22 cellular contexts compared by ENCODE assay signal in genomic region chr12:131631230-131631629, GRCh38.
A peak's percentile ranks its signal among the peaks of the same experiment; 100 is the strongest.
DNase-seq lines count a peak whose midpoint lies in the region; ATAC-seq, FAIRE-seq and TF ChIP-seq lines count a peak whose summit lies in the region.
"Had no signal": no experiment of that assay in that cellular context is flagged by ENCODE, and none has a peak within 500 bp of the region (broad histone marks: within the 10 kb centered on the region; RNA-seq: fewer than 3 reads in every experiment).

No MANE protein-coding gene starts in this region.

- H3K9ac ChIP-seq in endodermal cell (ENCODE audit: extremely low read depth, low read length, poor library complexity, severe bottlenecking) (no peak overlapping the region), neural progenitor cell (no peak overlapping the region)
- H3K9ac ChIP-seq: BLaER1 treated with 17β-estradiol and CSF1 and Interleukin-3, amounts not matched to agents 10 nM and 100 nM; GM23248 had no signal

- H3K4me3 ChIP-seq in HEK293 (ENCODE audit: low read depth, low read length) (no peak overlapping the region), endodermal cell (ENCODE audit: low read length) (no peak overlapping the region), neural progenitor cell (no peak overlapping the region)
- H3K4me3 ChIP-seq: A549; BLaER1 treated with 17β-estradiol and CSF1 and Interleukin-3, amounts not matched to agents 10 nM and 100 nM; GM23248; HAP-1 had no signal

- no peaks in the 10 kb centered on the region for H3K27me3 Mint-ChIP-seq in endodermal cell (ENCODE audit: insufficient read depth)
- H3K27me3 Mint-ChIP-seq in natural killer cell treated with Interleukin-12 subunit alpha and Interleukin-12 subunit beta and Interleukin-15 and Interleukin-18, amount 100 ng/mL, for 72 hours, result peaks cover 0 to 13% of the 10 kb centered on the region in 2 donors
- H3K27me3 Mint-ChIP-seq in neural progenitor cell (ENCODE audit: insufficient read depth, low read depth), result peaks cover 3% of the 10 kb centered on the region
- peaks cover 24% of the 10 kb centered on the region for H3K27me3 Mint-ChIP-seq in chondrocyte (ENCODE audit: low read depth)

- 89 to 92% methylated on average over 1 to 2 of the region's 3 CpGs for WGBS in endodermal cell (ENCODE audit: insufficient coverage in 1 of 2, insufficient read length in 1 of 2), 2 experiments

- H2AFZ ChIP-seq in neural progenitor cell (replicated peaks), result no peak overlapping the region
- H2AFZ ChIP-seq: GM23248 had no signal

- peak; percentile 16 for DNase-seq in endodermal cell
- no peak for DNase-seq in natural killer cell treated with Interleukin-12 subunit alpha and Interleukin-12 subunit beta and Interleukin-15 and Interleukin-18, amount 100 ng/mL, for 72 hours (ENCODE audit: low spot score)
- DNase-seq in neural progenitor cell (ENCODE audit: low spot score), result no peak
- no peak for DNase-seq in H54 (ENCODE audit: insufficient read length, low spot score)
- DNase-seq in chondrocyte (ENCODE audit: low spot score), result no peak
- DNase-seq: 8988T; ACHN; AML-193; BE2C; Calu3; CD4-positive, alpha-beta memory T cell; COR-L47; DMS53; DMS79 treated with DMSO at 0.1 percent for 48 hours; GF-D8; GM23248 had no signal

- H3K9me3 Mint-ChIP-seq in endodermal cell (peaks cover 1% of the 10 kb centered on the region), neural progenitor cell (peaks cover 3% of the 10 kb centered on the region), chondrocyte (ENCODE audit: low read depth) (no peaks in the 10 kb centered on the region)
- H3K9me3 Mint-ChIP-seq in natural killer cell treated with Interleukin-12 subunit alpha and Interleukin-12 subunit beta and Interleukin-15 and Interleukin-18, amount 100 ng/mL, for 72 hours, result no peaks in the 10 kb centered on the region

- H3K9me3 ChIP-seq in HEK293 (ENCODE audit: control insufficient read depth, insufficient read depth, low read depth, low read length) (no peaks in the 10 kb centered on the region), endodermal cell (ENCODE audit: control insufficient read depth, low read length) (no peaks in the 10 kb centered on the region), neural progenitor cell (ENCODE audit: low read depth) (no peaks in the 10 kb centered on the region)
- H3K9me3 ChIP-seq: A549, BE2C, HAP-1 had no signal

- TF ChIP-seq CTCF in HEK293 (tag by site-specific recombination; IDR thresholded peaks at IDR 0.05), result no peak
- TF ChIP-seq CTCF in endodermal cell (conservative IDR thresholded peaks at IDR 0.05), result no peak
- no peak for TF ChIP-seq CTCF in neural progenitor cell (IDR thresholded peaks at IDR 0.05)
- TF ChIP-seq CTCF in chondrocyte (IDR thresholded peaks at IDR 0.05), result no peak

- no peaks in the 10 kb centered on the region for H4K20me1 ChIP-seq in neural progenitor cell (ENCODE audit: low read depth)

- no peak overlapping the region for H3K27ac ChIP-seq in HEK293 (ENCODE audit: extremely low read depth, low read depth, low read length)
- H3K27ac ChIP-seq in endodermal cell (ENCODE audit: low read depth, low read length), result no peak overlapping the region
- H3K27ac ChIP-seq in neural progenitor cell, result no peak overlapping the region
- H3K27ac ChIP-seq: A549; BLaER1 treated with 17β-estradiol and CSF1 and Interleukin-3, amounts not matched to agents 10 nM and 100 nM; GM23248 had no signal

- no peak overlapping the region for H3K4me2 ChIP-seq in neural progenitor cell
- H3K4me2 ChIP-seq: A549; BLaER1 treated with 17β-estradiol and CSF1 and Interleukin-3, amounts not matched to agents 10 nM and 100 nM had no signal

- CTCF ChIA-PET in HEK293 (lab: Yijun Ruan, JAX), result no interaction called here

- H3K36me3 Mint-ChIP-seq in endodermal cell (ENCODE audit: low read depth) (no peaks in the 10 kb centered on the region), neural progenitor cell (no peaks in the 10 kb centered on the region), chondrocyte (ENCODE audit: low read depth) (no peaks in the 10 kb centered on the region)
- no peaks in the 10 kb centered on the region for H3K36me3 Mint-ChIP-seq in natural killer cell treated with Interleukin-12 subunit alpha and Interleukin-12 subunit beta and Interleukin-15 and Interleukin-18, amount 100 ng/mL, for 72 hours
- H3K36me3 Mint-ChIP-seq: CD14-positive monocyte had no signal

- peaks cover 4% of the 10 kb centered on the region for H3F3A ChIP-seq in neural progenitor cell (ENCODE audit: low read depth)

- H3K27ac Mint-ChIP-seq in endodermal cell, result no peak overlapping the region
- H3K27ac Mint-ChIP-seq in natural killer cell treated with Interleukin-12 subunit alpha and Interleukin-12 subunit beta and Interleukin-15 and Interleukin-18, amount 100 ng/mL, for 72 hours, result no peak overlapping the region
- no peak overlapping the region for H3K27ac Mint-ChIP-seq in neural progenitor cell
- H3K27ac Mint-ChIP-seq in chondrocyte (ENCODE audit: unreplicated experiment), result no peak overlapping the region
- H3K27ac Mint-ChIP-seq: CD14-positive monocyte had no signal

- POLR2A ChIA-PET in HEK293 (lab: Yijun Ruan, JAX), result no interaction called here

- no peak for ATAC-seq in natural killer cell treated with Interleukin-12 subunit alpha and Interleukin-12 subunit beta and Interleukin-15 and Interleukin-18, amount 100 ng/mL, for 72 hours
- ATAC-seq: A549 had no signal

- H3K4me3 Mint-ChIP-seq in endodermal cell, result no peak overlapping the region
- peak overlapping the region; percentile 64 for H3K4me3 Mint-ChIP-seq in natural killer cell treated with Interleukin-12 subunit alpha and Interleukin-12 subunit beta and Interleukin-15 and Interleukin-18, amount 100 ng/mL, for 72 hours
- no peak overlapping the region for H3K4me3 Mint-ChIP-seq in neural progenitor cell
- no peak overlapping the region for H3K4me3 Mint-ChIP-seq in chondrocyte (ENCODE audit: unreplicated experiment)
- H3K4me3 Mint-ChIP-seq: CD14-positive monocyte; CD4-positive, alpha-beta memory T cell had no signal

- no peak for TF ChIP-seq POLR2A in H54 (IDR thresholded peaks at IDR 0.05; ENCODE audit: low read depth, low read length)

- no peaks in the 10 kb centered on the region for H3K79me2 ChIP-seq in neural progenitor cell (ENCODE audit: low read depth)

- H3K27me3 ChIP-seq in endodermal cell (ENCODE audit: control insufficient read depth, insufficient read depth, low read length, poor library complexity, severe bottlenecking) (no peaks in the 10 kb centered on the region), neural progenitor cell (peaks cover 23% of the 10 kb centered on the region)
- H3K27me3 ChIP-seq: BE2C had no signal

- H3K4me1 ChIP-seq in HEK293 (ENCODE audit: control insufficient read depth, insufficient read depth, low read length) (no peaks in the 10 kb centered on the region), endodermal cell (ENCODE audit: control insufficient read depth, insufficient read depth, low read length) (no peaks in the 10 kb centered on the region), neural progenitor cell (no peaks in the 10 kb centered on the region)
- H3K4me1 ChIP-seq: A549, BE2C, HAP-1 had no signal

- H3K4me1 Mint-ChIP-seq in endodermal cell (peaks cover 16% of the 10 kb centered on the region), neural progenitor cell (peaks cover 3% of the 10 kb centered on the region), chondrocyte (ENCODE audit: low read depth) (no peaks in the 10 kb centered on the region)
- peaks cover 45 to 48% of the 10 kb centered on the region in 2 donors for H3K4me1 Mint-ChIP-seq in natural killer cell treated with Interleukin-12 subunit alpha and Interleukin-12 subunit beta and Interleukin-15 and Interleukin-18, amount 100 ng/mL, for 72 hours (ENCODE audit: low read depth in 2 of 2)

- no peak for FAIRE-seq in H54 (lab: Jason Lieb, UNC)
- FAIRE-seq: A549, GM12892 had no signal

- no peaks in the 10 kb centered on the region for H3K36me3 ChIP-seq in HEK293 (ENCODE audit: control insufficient read depth in 2 of 2, insufficient read depth in 1 of 2, low read length in 2 of 2)
- H3K36me3 ChIP-seq in endodermal cell (ENCODE audit: control insufficient read depth, insufficient read depth, low read length), result no peaks in the 10 kb centered on the region
- no peaks in the 10 kb centered on the region for H3K36me3 ChIP-seq in neural progenitor cell
- H3K36me3 ChIP-seq: BE2C; BLaER1 treated with 17β-estradiol and CSF1 and Interleukin-3, amounts not matched to agents 10 nM and 100 nM; HAP-1 had no signal

TF ChIP-seq in HEK293, 187 proteins besides CTCF, POLR2A, EP300 and RAD21:
- TF ChIP-seq ZBTB17 (tag by site-specific recombination; IDR thresholded peaks at IDR 0.05) (peak; percentile 85), BCL11A (tag by site-specific recombination; IDR thresholded peaks at IDR 0.05; ENCODE audit: low read depth) (no peak), ZNF366 (tag by site-specific recombination; conservative IDR thresholded peaks at IDR 0.05) (peak; percentile 91), EGR2 (tag by site-specific recombination; IDR thresholded peaks at IDR 0.05; ENCODE audit: low read depth) (peak; percentile 66), ZNF266 (tag by site-specific recombination; IDR thresholded peaks at IDR 0.05; ENCODE audit: low read depth) (no peak)
TF ChIP-seq in HEK293: peak in this region for 3.
